15 cellular contexts compared by ENCODE assay signal in genomic region chr16:54647731-54648221, GRCh38.
A peak's percentile ranks its signal among the peaks of the same experiment; 100 is the strongest.
DNase-seq lines count a peak whose midpoint lies in the region; ATAC-seq and TF ChIP-seq lines count a peak whose summit lies in the region.
"Had no signal": no experiment of that assay in that cellular context is flagged by ENCODE, and none has a peak within 500 bp of the region (broad histone marks: within the 10 kb centered on the region; RNA-seq: fewer than 3 reads in every experiment).

No MANE protein-coding gene starts in this region.

- H3K27ac ChIP-seq in esophagus squamous epithelium (peak overlapping the region; percentile 61 to 77 (median 70)), gastrocnemius medialis (no peak overlapping the region)
- H3K27ac ChIP-seq: heart right ventricle, uterus had no signal

- H3K27me3 ChIP-seq in esophagus squamous epithelium (peaks cover 0 to 23% (median 0%) of the 10 kb centered on the region in 4 donors), gastrocnemius medialis (no peaks in the 10 kb centered on the region)

- peaks cover 0 to 80% (median 8%) of the 10 kb centered on the region in 3 donors for H3K4me1 ChIP-seq in esophagus squamous epithelium
- H3K4me1 ChIP-seq in gastrocnemius medialis = no peaks in the 10 kb centered on the region
- H3K4me1 ChIP-seq: uterus had no signal

- no peak for TF ChIP-seq CTCF in esophagus squamous epithelium (IDR thresholded peaks at IDR 0.05)
- TF ChIP-seq CTCF in gastrocnemius medialis (IDR thresholded peaks at IDR 0.05 in 4 of 5, conservative IDR thresholded peaks at IDR 0.05 in 1 of 5) = no peak

- TF ChIP-seq POLR2A in esophagus squamous epithelium (IDR thresholded peaks at IDR 0.05) (no peak), gastrocnemius medialis (IDR thresholded peaks at IDR 0.05) (no peak)

- H3K36me3 ChIP-seq in esophagus squamous epithelium (no peaks in the 10 kb centered on the region), gastrocnemius medialis (no peaks in the 10 kb centered on the region)
- H3K36me3 ChIP-seq: heart right ventricle, uterus had no signal

- intact Hi-C loops in esophagus squamous epithelium (cut with DNase I) (loop anchor here (5.0 kb wide), 1 partner anchor 285 kb away; the partner anchor contains the start of gene IRX5), gastrocnemius medialis (cut with DNase I; ENCODE audit: low total_unique reads) (no loop called here), head of caudate nucleus (cut with DNase I) (no loop called here)

- in situ Hi-C loops in gastrocnemius medialis (cut with MboI; ENCODE audit: low sequenced_read_pairs in 4 of 4) = no loop called here

- H3K4me3 ChIP-seq in esophagus squamous epithelium (no peak overlapping the region), gastrocnemius medialis (no peak overlapping the region)
- H3K4me3 ChIP-seq: heart right ventricle, uterus had no signal

- whole genome bisulfite sequencing in esophagus squamous epithelium, 2 donors = 13 to 26% methylated on average over 3 of the region's 3 CpGs

- peak; percentile 33 to 50 for ATAC-seq in gastrocnemius medialis
- ATAC-seq in GM18502 (IDR thresholded peaks at IDR 0.05; ENCODE audit: poor library complexity, unreplicated experiment) = no peak
- ATAC-seq: activated T-cell treated with anti-CD3 and anti-CD28 coated beads, Interleukin-2, amount 50 U/mL, for 4 hours; heart right ventricle had no signal

- DNase-seq in COR-L47 (lab: John Stamatoyannopoulos, UW) = peak; percentile 72
- DNase-seq in NCI-H2227 treated with DMSO at 0.1 percent for 48 hours (lab: John Stamatoyannopoulos, UW) = peak; percentile 61
- DNase-seq in esophagus squamous epithelium (lab: John Stamatoyannopoulos, UW) = no peak
- DNase-seq in gastrocnemius medialis = no peak
- no peak for DNase-seq in head of caudate nucleus
- no peak for DNase-seq in NCI-H2196 (lab: John Stamatoyannopoulos, UW; ENCODE audit: unreplicated experiment)
- no peak for DNase-seq in cerebellar nuclear complex (lab: John Stamatoyannopoulos, UW)
- DNase-seq: activated CD4-positive, alpha-beta memory T cell treated with anti-CD3 and anti-CD28 coated beads for 36 hours; activated naive CD8-positive, alpha-beta T cell treated with anti-CD3 and anti-CD28 coated beads for 36 hours; activated T-cell treated with anti-CD3 and anti-CD28 coated beads, Interleukin-2, amount 50 U/mL, for 4 hours; endodermal cell; heart right ventricle; nephron progenitor cell; uterus had no signal

- H3K9me3 ChIP-seq in esophagus squamous epithelium = no peaks in the 10 kb centered on the region
- no peaks in the 10 kb centered on the region for H3K9me3 ChIP-seq in gastrocnemius medialis
- H3K9me3 ChIP-seq: heart right ventricle, uterus had no signal

Comparison
In these comparisons a context has a peak if more than half of its experiments do, and no peak if none do; other contexts are left out.
1. DNase-seq: peak in COR-L47 (single experiment) and NCI-H2227 treated with DMSO at 0.1 percent for 48 hours (single experiment); none in esophagus squamous epithelium (single experiment), gastrocnemius medialis (0 of 2), head of caudate nucleus (0 of 42), NCI-H2196 (single experiment) and cerebellar nuclear complex (0 of 2).
2. H3K27ac ChIP-seq: peak in esophagus squamous epithelium (4 of 4); none in gastrocnemius medialis (0 of 4).